In the genomic region with DNA sequence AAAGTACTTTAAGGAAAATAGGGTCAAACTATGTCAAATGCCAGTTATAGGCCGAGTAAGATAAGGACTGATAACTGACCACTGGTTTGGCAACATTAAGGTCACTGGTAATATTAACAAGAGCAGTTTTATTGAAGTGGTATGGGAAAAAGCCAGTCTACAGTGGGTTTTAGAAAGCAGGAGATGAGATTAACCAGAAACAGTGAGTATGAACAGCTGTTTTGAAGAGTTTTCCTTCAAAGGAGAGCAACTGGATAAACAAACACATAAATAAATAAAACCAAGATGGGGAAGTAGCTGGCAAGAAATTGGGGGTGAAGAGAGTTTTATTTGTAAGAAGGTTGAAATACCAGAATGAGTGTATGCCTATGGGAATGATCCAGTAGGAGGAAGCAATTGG, we compare ENCODE assay signal across 22 cellular contexts. TPM values are rescaled to one million over a fixed set of nuclear protein-coding genes. Genes with fewer than 3 reads are reported as not detected.
"Had no signal": no experiment of that assay in that cellular context is flagged by ENCODE, and none has a peak within 500 bp of the region (broad histone marks: within the 10 kb centered on the region; RNA-seq: fewer than 3 reads in every experiment).

No MANE protein-coding gene starts in this region.

- H3K9me3 ChIP-seq: colonic mucosa, SK-N-SH, thyroid gland had no signal

- ATAC-seq: activated CD8-positive, alpha-beta T cell treated with anti-CD3 and anti-CD28 coated beads for 36 hours; activated T-cell treated with anti-CD3 and anti-CD28 coated beads, Interleukin-2, amount 50 U/mL, for 4 hours; esophagus mucosa; left colon had no signal

- H3K36me3 ChIP-seq: colonic mucosa, thyroid gland had no signal

- DNase-seq: activated CD4-positive, alpha-beta T cell treated with anti-CD3 and anti-CD28 coated beads for 48 hours; activated CD4-positive, CD25-positive, alpha-beta regulatory T cell; activated CD8-positive, alpha-beta T cell treated with anti-CD3 and anti-CD28 coated beads for 36 hours; activated naive CD4-positive, alpha-beta T cell treated with anti-CD3 and anti-CD28 coated beads for 36 hours; activated T-cell treated with anti-CD3 and anti-CD28 coated beads, Interleukin-2, amount 50 U/mL, for 4 hours; anterior cingulate cortex; colonic mucosa; hippocampal formation; left colon; mammary epithelial cell; naive B cell; SK-N-SH; stimulated activated CD4-positive, alpha-beta T cell treated with anti-CD3 and anti-CD28 coated beads, Interleukin-12 subunit alpha, Interleukin-12 subunit beta, amount 100 ng/mL, for 4 hours; stimulated activated CD4-positive, alpha-beta T cell treated with anti-CD3 and anti-CD28 coated beads, Interleukin-1b, Interleukin-23, amount 100 ng/mL, for 48 hours; stimulated activated CD8-positive, alpha-beta memory T cell treated with anti-CD3 and anti-CD28 coated beads, Interleukin-4, amount 100 ng/mL, for 48 hours; stimulated activated naive CD4-positive, alpha-beta T cell; thyroid gland had no signal

- H3K27me3 ChIP-seq: colonic mucosa, thyroid gland had no signal

- H3K4me1 Mint-ChIP-seq: central memory CD8-positive, alpha-beta T cell; naive B cell had no signal

- H3K27me3 Mint-ChIP-seq: activated CD8-positive, alpha-beta T cell treated with anti-CD3 and anti-CD28 coated beads for 36 hours; brain; central memory CD8-positive, alpha-beta T cell; naive B cell had no signal

- H3K27ac ChIP-seq: colonic mucosa, thyroid gland had no signal

- H3K4me3 Mint-ChIP-seq: activated CD8-positive, alpha-beta T cell treated with anti-CD3 and anti-CD28 coated beads for 36 hours; activated naive CD4-positive, alpha-beta T cell treated with anti-CD3 and anti-CD28 coated beads for 36 hours; activated T-cell treated with anti-CD3 and anti-CD28 coated beads, Interleukin-2, amount 50 U/mL, for 4 hours; brain; central memory CD8-positive, alpha-beta T cell; naive B cell; neural crest cell; T-helper 2 cell treated with Interferon-gamma antibody and Interleukin-4, amounts not matched to agents 5 μg/mL and 100 μg/mL, for 36 hours had no signal

- H3K27ac Mint-ChIP-seq: activated CD8-positive, alpha-beta T cell treated with anti-CD3 and anti-CD28 coated beads for 36 hours; activated naive CD4-positive, alpha-beta T cell treated with anti-CD3 and anti-CD28 coated beads for 36 hours; T-helper 2 cell treated with Interferon-gamma antibody and Interleukin-4, amounts not matched to agents 5 μg/mL and 100 μg/mL, for 36 hours had no signal

- H3K4me3 ChIP-seq: colonic mucosa, thyroid gland had no signal

- H3K9me3 Mint-ChIP-seq: activated CD8-positive, alpha-beta T cell treated with anti-CD3 and anti-CD28 coated beads for 36 hours; activated naive CD4-positive, alpha-beta T cell treated with anti-CD3 and anti-CD28 coated beads for 36 hours; brain; central memory CD8-positive, alpha-beta T cell; neural crest cell; T-helper 2 cell treated with Interferon-gamma antibody and Interleukin-4, amounts not matched to agents 5 μg/mL and 100 μg/mL, for 36 hours had no signal

- H3K36me3 Mint-ChIP-seq: naive B cell had no signal

RNA-seq across cellular contexts. Expression of a gene that starts 30.3 kb away (rescaled TPM):
- total RNA-seq: activated CD8-positive, alpha-beta T cell treated with anti-CD3 and anti-CD28 coated beads for 36 hours had no signal
